8 cellular contexts compared by ENCODE assay signal in genomic region chr6:149454405-149454848, GRCh38.
DNase-seq lines count a peak whose midpoint lies in the region; ATAC-seq lines count a peak whose summit lies in the region.

No MANE protein-coding gene starts in this region.

- peak overlapping the region; percentile 87 for H3K27ac Mint-ChIP-seq in dendritic cell treated with granulocyte-macrophage colony-stimulating factor and Interleukin-4, amounts not matched to agents 40 ng/mL and 50 ng/mL, for 4 days

- ATAC-seq in GM21526 (IDR thresholded peaks at IDR 0.05; ENCODE audit: low FRiP score, unreplicated experiment) (no peak), HG02885 (IDR thresholded peaks at IDR 0.05; ENCODE audit: poor library complexity, unreplicated experiment) (no peak)

- intact Hi-C loops in dendritic cell treated with granulocyte-macrophage colony-stimulating factor and Interleukin-4, amounts not matched to agents 40 ng/mL and 50 ng/mL, for 4 days (cut with micrococcal nuclease): loop anchor here (5.0 kb wide), 2 partner anchors 33 to 63 kb away; partner anchors contain the start of gene ZC3H12D

- H3K9me3 Mint-ChIP-seq in dendritic cell treated with granulocyte-macrophage colony-stimulating factor and Interleukin-4, amounts not matched to agents 40 ng/mL and 50 ng/mL, for 4 days: no peaks in the 10 kb centered on the region

- DNase-seq in AG08396 (ENCODE audit: low spot score): peak; percentile 93
- DNase-seq in NCI-H2196 (lab: John Stamatoyannopoulos, UW; ENCODE audit: unreplicated experiment): peak; percentile 96
- DNase-seq in midbrain (lab: John Stamatoyannopoulos, UW): peak; percentile 91
- no peak for DNase-seq in SW 1271 (lab: John Stamatoyannopoulos, UW)
- no peak for DNase-seq in NCI-H2107 treated with DMSO at 0.1 percent for 48 hours (lab: John Stamatoyannopoulos, UW; ENCODE audit: unreplicated experiment)

- H3K27me3 Mint-ChIP-seq in dendritic cell treated with granulocyte-macrophage colony-stimulating factor and Interleukin-4, amounts not matched to agents 40 ng/mL and 50 ng/mL, for 4 days: no peaks in the 10 kb centered on the region

- peaks cover 64% of the 10 kb centered on the region for H3K4me1 Mint-ChIP-seq in dendritic cell treated with granulocyte-macrophage colony-stimulating factor and Interleukin-4, amounts not matched to agents 40 ng/mL and 50 ng/mL, for 4 days (ENCODE audit: low read depth)

- peaks cover 68% of the 10 kb centered on the region for H3K36me3 Mint-ChIP-seq in dendritic cell treated with granulocyte-macrophage colony-stimulating factor and Interleukin-4, amounts not matched to agents 40 ng/mL and 50 ng/mL, for 4 days (ENCODE audit: low read depth)

- H3K4me3 Mint-ChIP-seq in dendritic cell treated with granulocyte-macrophage colony-stimulating factor and Interleukin-4, amounts not matched to agents 40 ng/mL and 50 ng/mL, for 4 days: peak overlapping the region; percentile 13

Comparison
In these comparisons a context has a peak if more than half of its experiments do, and no peak if none do; other contexts are left out.
1. DNase-seq: peak in AG08396 (single experiment), NCI-H2196 (single experiment) and midbrain (single experiment); none in SW 1271 (0 of 2) and NCI-H2107 treated with DMSO at 0.1 percent for 48 hours (single experiment).